Comparison of ENCODE assay signal across 26 cellular contexts in genomic region chr17:37231882-37232281, GRCh38.
"Had no signal": no experiment of that assay in that cellular context is flagged by ENCODE, and none has a peak within 500 bp of the region (broad histone marks: within the 10 kb centered on the region; RNA-seq: fewer than 3 reads in every experiment).

No MANE protein-coding gene starts in this region.

- H3K79me2 ChIP-seq: parathyroid adenoma had no signal

- H3K4me3 ChIP-seq: esophagus squamous epithelium, sigmoid colon, spleen, thoracic aorta, tibial nerve, upper lobe of left lung had no signal

- H3K4me3 Mint-ChIP-seq: effector memory CD8-positive, alpha-beta T cell; naive thymus-derived CD4-positive, alpha-beta T cell; neural crest cell; stimulated activated memory B cell treated with anti-CD40 and anti-IgM and Interleukin-4, amounts not matched to agents 10 μg/mL and 1 μg/mL and 100 μg/mL, for 72 hours had no signal

- H3K36me3 ChIP-seq: neutrophil had no signal

- H2AFZ ChIP-seq: parathyroid adenoma had no signal

- H3K27ac Mint-ChIP-seq: effector memory CD8-positive, alpha-beta T cell; progenitor cell of endocrine pancreas; stimulated activated memory B cell treated with anti-CD40 and anti-IgM and Interleukin-4, amounts not matched to agents 10 μg/mL and 1 μg/mL and 100 μg/mL, for 72 hours had no signal

- DNase-seq: caudate nucleus; effector memory CD8-positive, alpha-beta T cell; erythroblast; esophagus squamous epithelium; foreskin melanocyte; mammary epithelial cell; mesendoderm; midbrain; naive thymus-derived CD4-positive, alpha-beta T cell; sigmoid colon; spleen; stimulated activated CD4-positive, alpha-beta T cell treated with anti-CD3 and anti-CD28 coated beads, Interleukin-4, amount 100 ng/mL, for 4 hours; stimulated activated naive CD8-positive, alpha-beta T cell treated with anti-CD3 and anti-CD28 coated beads, Interleukin-15, Interleukin-2, amounts not matched to agents 100 U/mL and 50 U/mL, for 24 hours; substantia nigra; upper lobe of left lung had no signal

- H3K4me1 Mint-ChIP-seq: naive thymus-derived CD4-positive, alpha-beta T cell; stimulated activated memory B cell treated with anti-CD40 and anti-IgM and Interleukin-4, amounts not matched to agents 10 μg/mL and 1 μg/mL and 100 μg/mL, for 72 hours had no signal

- H3K27me3 ChIP-seq: esophagus squamous epithelium, neutrophil, sigmoid colon, spleen, tibial nerve, upper lobe of left lung had no signal

- H3K9me3 Mint-ChIP-seq: effector memory CD8-positive, alpha-beta T cell; naive thymus-derived CD4-positive, alpha-beta T cell; neural crest cell; stimulated activated memory B cell treated with anti-CD40 and anti-IgM and Interleukin-4, amounts not matched to agents 10 μg/mL and 1 μg/mL and 100 μg/mL, for 72 hours had no signal

- H3K4me1 ChIP-seq: esophagus squamous epithelium, parathyroid adenoma, sigmoid colon, spleen, tibial nerve, upper lobe of left lung had no signal

- H3K27ac ChIP-seq: esophagus squamous epithelium, neutrophil, parathyroid adenoma, sigmoid colon, spleen, thoracic aorta, tibial nerve, upper lobe of left lung had no signal

- FAIRE-seq: colon, endometrium, keratinocyte, urothelium cell line had no signal

- H3K27me3 Mint-ChIP-seq: effector memory CD8-positive, alpha-beta T cell; naive thymus-derived CD4-positive, alpha-beta T cell; progenitor cell of endocrine pancreas; stimulated activated memory B cell treated with anti-CD40 and anti-IgM and Interleukin-4, amounts not matched to agents 10 μg/mL and 1 μg/mL and 100 μg/mL, for 72 hours had no signal

- H3K9me3 ChIP-seq: esophagus squamous epithelium, neutrophil, sigmoid colon, spleen, thoracic aorta, tibial nerve, upper lobe of left lung had no signal

- ATAC-seq: effector memory CD8-positive, alpha-beta T cell; naive thymus-derived CD4-positive, alpha-beta T cell; stimulated activated memory B cell treated with anti-CD40 and anti-IgM and Interleukin-4, amounts not matched to agents 10 μg/mL and 1 μg/mL and 100 μg/mL, for 72 hours; stimulated activated naive CD8-positive, alpha-beta T cell treated with anti-CD3 and anti-CD28 coated beads, Interleukin-15, Interleukin-2, amounts not matched to agents 100 U/mL and 50 U/mL, for 24 hours had no signal
